Comparison of ENCODE assay signal across 15 cellular contexts in genomic region chr4:185735887-185736286, GRCh38.
"Had no signal": no experiment of that assay in that cellular context is flagged by ENCODE, and none has a peak within 500 bp of the region (broad histone marks: within the 10 kb centered on the region; RNA-seq: fewer than 3 reads in every experiment).

No MANE protein-coding gene starts in this region.

- H3K36me3 ChIP-seq: breast epithelium, neutrophil, suprapubic skin had no signal

- H3K27me3 ChIP-seq: breast epithelium, neutrophil, suprapubic skin had no signal

- ATAC-seq: sciatic nerve had no signal

- H3K4me3 ChIP-seq: breast epithelium, suprapubic skin had no signal

- H3K9me3 ChIP-seq: breast epithelium, neutrophil, suprapubic skin had no signal

- H3K27ac ChIP-seq: neutrophil, suprapubic skin, VCaP had no signal

- DNase-seq: activated CD4-positive, alpha-beta memory T cell treated with anti-CD3 and anti-CD28 coated beads, Interleukin-2, amount 10 ng/mL, durations not matched to agents 7 days and 5 days; activated naive CD8-positive, alpha-beta T cell treated with anti-CD3 and anti-CD28 coated beads, Interleukin-2, amount 10 ng/mL, durations not matched to agents 7 days and 5 days; activated T-cell treated with anti-CD3 and anti-CD28 coated beads, Interleukin-2, amount 50 U/mL, for 48 hours; anterior cingulate cortex; effector CD4-positive, alpha-beta T cell; islet precursor cell; midbrain; naive B cell; stimulated activated CD4-positive, alpha-beta T cell treated with anti-CD3 and anti-CD28 coated beads, Interleukin-12 subunit alpha, Interleukin-12 subunit beta, amount 100 ng/mL, for 4 hours; stimulated activated naive CD4-positive, alpha-beta T cell had no signal
